ENCODE assay signal across 8 cellular contexts in genomic region chr22:37686002-37686982, GRCh38. TPM values are rescaled to one million over a fixed set of nuclear protein-coding genes. Genes with fewer than 3 reads are reported as not detected.
DNase-seq lines count a peak whose midpoint lies in the region; ATAC-seq and TF ChIP-seq lines count a peak whose summit lies in the region.

Gene NOL12 (plus strand): TSS chr22:37686343. CDS start chr22:37686393, 50 bp downstream.

- H3K36me3 ChIP-seq in Karpas-422 (ENCODE audit: insufficient read depth, low read length) (peaks cover 3% of the 10 kb centered on the region; the same call in 1 of the 2 replicates), RWPE2 (ENCODE audit: low read depth) (peaks cover 25% of the 10 kb centered on the region), stomach (peaks cover 25 to 36% (median 35%) of the 10 kb centered on the region in 4 donors)

- H3K9ac ChIP-seq in Karpas-422 (ENCODE audit: low read length): peak within 1 kb of the TSS; percentile 95

- intact Hi-C loops in stomach (cut with DNase I; ENCODE audit: low total_unique reads): no loop called here

- H3K4me3 ChIP-seq in Karpas-422 (ENCODE audit: low read length) (peak within 1 kb of the TSS; percentile 92), RWPE2 (ENCODE audit: severe bottlenecking) (peak within 1 kb of the TSS; percentile 87), fibroblast of the aortic adventitia (ENCODE audit: low read depth, low read length) (peak within 1 kb of the TSS; percentile 95), stomach (peak within 1 kb of the TSS; percentile 85 to 99 (median 96))

- peak; percentile 51 for ATAC-seq in GM21717 (IDR thresholded peaks at IDR 0.05; ENCODE audit: unreplicated experiment)
- ATAC-seq in RWPE2 (ENCODE audit: low read depth): peak; percentile 59

- no peak for TF ChIP-seq EP300 in stomach (IDR thresholded peaks at IDR 0.05)

- peak within 1 kb of the TSS; percentile 83 for H3K4me2 ChIP-seq in Karpas-422 (ENCODE audit: low read depth, low read length, poor library complexity, severe bottlenecking)

- peak within 1 kb of the TSS; percentile 96 for H3K4me3 Mint-ChIP-seq in nephron progenitor cell

- no peak for TF ChIP-seq POLR2A in stomach (IDR thresholded peaks at IDR 0.05)

- 2 to 3% (median 3%) methylated on average over 45 to 62 of the region's 62 CpGs for WGBS in stomach, 5 donors

- H3K4me1 Mint-ChIP-seq in nephron progenitor cell: peaks cover 28% of the 10 kb centered on the region

- no peaks in the 10 kb centered on the region for H3K9me3 Mint-ChIP-seq in nephron progenitor cell

- H3K9me2 ChIP-seq in Karpas-422 (replicated peaks; ENCODE audit: insufficient read depth, low read length): no peaks in the 10 kb centered on the region

- H3K27ac Mint-ChIP-seq in nephron progenitor cell: peak within 1 kb of the TSS; percentile 96

- peaks cover 13% of the 10 kb centered on the region for H3K36me3 Mint-ChIP-seq in nephron progenitor cell (ENCODE audit: low read depth)

- no peaks in the 10 kb centered on the region for H4K20me1 ChIP-seq in Karpas-422 (ENCODE audit: insufficient read depth, low read depth, low read length)

- peaks cover 20% of the 10 kb centered on the region for H3K79me2 ChIP-seq in Karpas-422 (ENCODE audit: low read length)

- H3K4me1 ChIP-seq in Karpas-422 (ENCODE audit: low read length) (peaks cover 40% of the 10 kb centered on the region), RWPE2 (ENCODE audit: insufficient read depth, poor library complexity, severe bottlenecking) (peaks cover 27% of the 10 kb centered on the region), stomach (peaks cover 27 to 46% (median 42%) of the 10 kb centered on the region in 4 donors)

- peak; percentile 79 for DNase-seq in DMS114 treated with DMSO at 0.1 percent for 48 hours (lab: John Stamatoyannopoulos, UW; ENCODE audit: unreplicated experiment)
- peak; percentile 94 for DNase-seq in Karpas-422
- DNase-seq in RWPE2 (ENCODE audit: low spot score): no peak
- DNase-seq in activated effector memory CD4-positive, alpha-beta T cell treated with Interleukin-2 at 50 U/mL for 16 hours: peak; percentile 74
- DNase-seq in fibroblast of the aortic adventitia (ENCODE audit: low read depth): peak; percentile 90
- DNase-seq in nephron progenitor cell: peak; percentile 81
- DNase-seq in stomach: peak; percentile 85

- no peaks in the 10 kb centered on the region for H3K27me3 ChIP-seq in Karpas-422 (ENCODE audit: low read length)
- H3K27me3 ChIP-seq in RWPE2 (ENCODE audit: insufficient read depth, poor library complexity, severe bottlenecking): no peaks in the 10 kb centered on the region
- no peaks in the 10 kb centered on the region for H3K27me3 ChIP-seq in stomach

- peak within 1 kb of the TSS; percentile 87 for H3K27ac ChIP-seq in Karpas-422 (ENCODE audit: low read length)
- peak within 1 kb of the TSS; percentile 64 for H3K27ac ChIP-seq in RWPE2 (ENCODE audit: poor library complexity, severe bottlenecking)
- H3K27ac ChIP-seq in stomach: peak within 1 kb of the TSS; percentile 72 to 92 (median 90)

- H3K9me3 ChIP-seq in Karpas-422 (ENCODE audit: low read length) (no peaks in the 10 kb centered on the region), RWPE2 (ENCODE audit: severe bottlenecking) (no peaks in the 10 kb centered on the region), stomach (no peaks in the 10 kb centered on the region)

- no peak for TF ChIP-seq CTCF in RWPE2 (IDR thresholded peaks at IDR 0.05; ENCODE audit: poor library complexity, severe bottlenecking)
- no peak for TF ChIP-seq CTCF in fibroblast of the aortic adventitia (IDR thresholded peaks at IDR 0.05; ENCODE audit: insufficient read depth, low read length)
- TF ChIP-seq CTCF in nephron progenitor cell (IDR thresholded peaks at IDR 0.05): no peak
- peak in 1 of 7 experiments; percentile 36 for TF ChIP-seq CTCF in stomach (IDR thresholded peaks at IDR 0.05)

- H3K27me3 Mint-ChIP-seq in nephron progenitor cell (ENCODE audit: low read depth, poor library complexity): peaks cover 4% of the 10 kb centered on the region

- H2AFZ ChIP-seq in Karpas-422 (ENCODE audit: low read length): peak within 1 kb of the TSS; percentile 49; the same call in 1 of the 2 replicates

RNA-seq across cellular contexts. Expression of gene NOL12, which starts in this region (rescaled TPM):
- 12.3 and 48.1 TPM in 2 replicates for total RNA-seq in Karpas-422 (2014; rRNA removed; shearing (Covaris generic); ENCODE audit: low replicate concordance)
- total RNA-seq in fibroblast of the aortic adventitia (ENCODE audit: low replicate concordance) (12.7 and 14.0 TPM in 2 replicates), stomach (10 to 100 TPM in 4 of 5 donors, 1 to 10 TPM in 1; 9.3 to 64.6 (median 41.5) TPM)
- polyA plus RNA-seq in stomach: 10 to 100 TPM; 26.6 to 35.4 (median 35.2) TPM
